13 cellular contexts compared by ENCODE assay signal in genomic region chr22:50699754-50700386, GRCh38. TPM values are rescaled to one million over a fixed set of nuclear protein-coding genes. Genes with fewer than 3 reads are reported as not detected.
DNase-seq lines count a peak whose midpoint lies in the region; ATAC-seq and TF ChIP-seq lines count a peak whose summit lies in the region.
"Had no signal": no experiment of that assay in that cellular context is flagged by ENCODE, and none has a peak within 500 bp of the region (broad histone marks: within the 10 kb centered on the region; RNA-seq: fewer than 3 reads in every experiment).

No MANE protein-coding gene starts in this region.

- H2AFZ ChIP-seq in MM.1S (ENCODE audit: low read length): no peak overlapping the region

- no peak overlapping the region for H3K27ac ChIP-seq in MM.1S (ENCODE audit: low read length)
- H3K27ac ChIP-seq: adrenal gland had no signal

- H3K27me3 Mint-ChIP-seq in endothelial cell (ENCODE audit: unreplicated experiment): peaks cover 72% of the 10 kb centered on the region
- H3K27me3 Mint-ChIP-seq in nephron progenitor cell (ENCODE audit: low read depth, poor library complexity): peaks cover 14% of the 10 kb centered on the region
- H3K27me3 Mint-ChIP-seq in CD14-positive monocyte (ENCODE audit: low read depth in 3 of 3): no peaks in the 10 kb centered on the region

- H4K20me1 ChIP-seq in MM.1S (ENCODE audit: insufficient read depth, low read length): no peaks in the 10 kb centered on the region

- peak; percentile 56 for TF ChIP-seq CTCF in GM06990 (IDR thresholded peaks at IDR 0.05; ENCODE audit: insufficient read depth, low read length, poor library complexity, severe bottlenecking)
- peak; percentile 24 for TF ChIP-seq CTCF in MM.1S (IDR thresholded peaks at IDR 0.05; ENCODE audit: low read length)
- TF ChIP-seq CTCF in endothelial cell (IDR thresholded peaks at IDR 0.05; ENCODE audit: unreplicated experiment): no peak
- peak; percentile 22 for TF ChIP-seq CTCF in nephron progenitor cell (IDR thresholded peaks at IDR 0.05)
- no peak for TF ChIP-seq CTCF in CD14-positive monocyte (IDR thresholded peaks at IDR 0.05)

- no peaks in the 10 kb centered on the region for H3K36me3 ChIP-seq in GM06990 (ENCODE audit: control insufficient read depth, insufficient read depth, low read length)
- no peaks in the 10 kb centered on the region for H3K36me3 ChIP-seq in MM.1S (replicated peaks; ENCODE audit: insufficient read depth, low read length)
- H3K36me3 ChIP-seq: adrenal gland had no signal

- no peak overlapping the region for H3K4me2 ChIP-seq in MM.1S (ENCODE audit: low read depth, low read length)

- peak overlapping the region; percentile 74 for H3K4me3 Mint-ChIP-seq in endothelial cell (ENCODE audit: unreplicated experiment)
- H3K4me3 Mint-ChIP-seq in nephron progenitor cell: peak overlapping the region; percentile 38
- H3K4me3 Mint-ChIP-seq in CD14-positive monocyte: no peak overlapping the region
- H3K4me3 Mint-ChIP-seq: activated CD8-positive, alpha-beta T cell treated with anti-CD3 and anti-CD28 coated beads, Interleukin-2, amount 10 ng/mL, durations not matched to agents 7 days and 5 days had no signal

- H3K9me3 ChIP-seq in MM.1S (replicated peaks; ENCODE audit: insufficient read depth, low read length): no peaks in the 10 kb centered on the region
- H3K9me3 ChIP-seq: adrenal gland had no signal

- peaks cover 10% of the 10 kb centered on the region for H3K4me1 ChIP-seq in MM.1S (ENCODE audit: low read length)
- H3K4me1 ChIP-seq: adrenal gland had no signal

- no peaks in the 10 kb centered on the region for H3K9me2 ChIP-seq in MM.1S (replicated peaks; ENCODE audit: insufficient read depth, low read length)

- DNase-seq in GM06990 (ENCODE audit: extremely low read depth, insufficient read length) (no peak), MM.1S (no peak), endothelial cell (ENCODE audit: low spot score) (no peak), nephron progenitor cell (no peak), MV-4-11 (lab: John Stamatoyannopoulos, UW) (no peak), CD14-positive monocyte (ENCODE audit: low spot score) (no peak), GM19238 (ENCODE audit: insufficient read length, low spot score) (no peak)
- DNase-seq: activated CD8-positive, alpha-beta T cell treated with anti-CD3 and anti-CD28 coated beads, Interleukin-2, amount 10 ng/mL, durations not matched to agents 7 days and 5 days; mammary epithelial cell had no signal

- no peak overlapping the region for H3K4me3 ChIP-seq in GM06990 (replicated peaks; ENCODE audit: low read depth, low read length)
- H3K4me3 ChIP-seq in MM.1S (ENCODE audit: low read length): no peak overlapping the region
- H3K4me3 ChIP-seq: adrenal gland had no signal

- H3K9me3 Mint-ChIP-seq in endothelial cell (ENCODE audit: unreplicated experiment) (no peaks in the 10 kb centered on the region), nephron progenitor cell (no peaks in the 10 kb centered on the region), CD14-positive monocyte (no peaks in the 10 kb centered on the region)

- H3K27me3 ChIP-seq in GM06990 (replicated peaks; ENCODE audit: control insufficient read depth, insufficient read depth, low read length) (peaks cover 3% of the 10 kb centered on the region), MM.1S (replicated peaks; ENCODE audit: insufficient read depth, low read length) (no peaks in the 10 kb centered on the region)
- H3K27me3 ChIP-seq: adrenal gland had no signal

- H3K27ac Mint-ChIP-seq in endothelial cell (ENCODE audit: unreplicated experiment): peak overlapping the region; percentile 61
- no peak overlapping the region for H3K27ac Mint-ChIP-seq in nephron progenitor cell
- H3K27ac Mint-ChIP-seq in CD14-positive monocyte: no peak overlapping the region

- H3K36me3 Mint-ChIP-seq in endothelial cell (ENCODE audit: low read depth, unreplicated experiment) (peaks cover 70% of the 10 kb centered on the region), nephron progenitor cell (ENCODE audit: low read depth) (peaks cover 8% of the 10 kb centered on the region), CD14-positive monocyte (no peaks in the 10 kb centered on the region)

- ATAC-seq in HG03571 (IDR thresholded peaks at IDR 0.05; ENCODE audit: unreplicated experiment): no peak
- ATAC-seq: activated CD8-positive, alpha-beta T cell treated with anti-CD3 and anti-CD28 coated beads, Interleukin-2, amount 10 ng/mL, durations not matched to agents 7 days and 5 days; HCT116 had no signal

- intact Hi-C loops in CD14-positive monocyte (cut with micrococcal nuclease): no loop called here

- no peak overlapping the region for H3K9ac ChIP-seq in MM.1S (ENCODE audit: low read length)

- H3K4me1 Mint-ChIP-seq in endothelial cell (ENCODE audit: unreplicated experiment) (peaks cover 55% of the 10 kb centered on the region), nephron progenitor cell (peaks cover 61% of the 10 kb centered on the region), CD14-positive monocyte (no peaks in the 10 kb centered on the region)

- 0 out of 2 replicates have a peak, but pooled peaks cover 5% of the 10 kb centered on the region for H3F3A ChIP-seq in MM.1S (ENCODE audit: insufficient read depth, low read length)

- H3K79me2 ChIP-seq in MM.1S (ENCODE audit: low read length): no peaks in the 10 kb centered on the region

RNA-seq across cellular contexts. Expression of gene SHANK3, which starts 27.2 kb away (rescaled TPM):
- 223 TPM for total RNA-seq in endothelial cell (ENCODE audit: unreplicated experiment)
- polyA plus RNA-seq in CD14-positive monocyte: not detected

RNA-seq across cellular contexts. Expression of gene ACR, which starts 38.1 kb away (rescaled TPM):
- 2.8 TPM for total RNA-seq in endothelial cell (ENCODE audit: unreplicated experiment)
- not detected for polyA plus RNA-seq in CD14-positive monocyte
- total RNA-seq: activated CD8-positive, alpha-beta T cell treated with anti-CD3 and anti-CD28 coated beads, Interleukin-2, amount 10 ng/mL, durations not matched to agents 7 days and 5 days; fibroblast of lung; mammary epithelial cell had no signal
- polyA plus RNA-seq: fibroblast of lung, mammary epithelial cell had no signal

Comparison
In these comparisons a context has a peak if more than half of its experiments do, and no peak if none do; other contexts are left out.
1. CTCF ChIP-seq: peak in GM06990 (single experiment), MM.1S (single experiment) and nephron progenitor cell (single experiment); none in endothelial cell (single experiment) and CD14-positive monocyte (single experiment).
2. H3K4me3 Mint-ChIP-seq: peak in endothelial cell (single experiment) and nephron progenitor cell (single experiment); none in CD14-positive monocyte (0 of 2).